In the genomic region with DNA sequence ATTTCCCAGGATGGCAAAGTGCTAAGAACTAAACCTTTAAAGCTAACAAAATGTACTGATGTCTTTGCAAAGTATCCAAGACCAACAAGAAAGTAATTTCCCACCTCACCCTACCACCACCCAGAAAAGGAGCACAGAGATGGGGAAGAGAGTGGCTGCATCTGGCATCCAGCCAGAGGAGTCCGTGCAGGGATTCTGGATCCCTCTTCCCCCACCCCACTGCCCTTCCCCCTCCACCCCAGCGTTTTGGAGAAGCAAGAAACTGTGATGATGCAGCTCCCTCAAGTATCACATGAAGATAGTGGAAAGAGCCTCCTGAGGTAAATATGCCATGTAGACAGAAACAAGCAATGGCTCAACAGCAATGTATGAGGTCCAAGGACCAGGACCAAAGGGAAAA, we compare ENCODE assay signal across 22 cellular contexts.
"Had no signal": no experiment of that assay in that cellular context is flagged by ENCODE, and none has a peak within 500 bp of the region (broad histone marks: within the 10 kb centered on the region; RNA-seq: fewer than 3 reads in every experiment).

No MANE protein-coding gene starts in this region.

- H3K27me3 Mint-ChIP-seq: brain, progenitor cell of endocrine pancreas, type B pancreatic cell had no signal

- H3K4me3 ChIP-seq: adrenal gland, ascending aorta, cardiac muscle cell, ovary, spleen, testis, uterus had no signal

- H3K27me3 ChIP-seq: adrenal gland, ascending aorta, cardiac muscle cell, ovary, spleen, testis, uterus had no signal

- H3K4me1 ChIP-seq: adrenal gland, testis, uterus had no signal

- DNase-seq: activated CD4-positive, alpha-beta T cell treated with anti-CD3 and anti-CD28 coated beads for 36 hours; activated CD4-positive, CD25-positive, alpha-beta regulatory T cell; activated naive CD4-positive, alpha-beta T cell treated with anti-CD3 and anti-CD28 coated beads for 36 hours; activated naive CD8-positive, alpha-beta T cell treated with anti-CD3 and anti-CD28 coated beads for 36 hours; activated T-cell treated with anti-CD3 and anti-CD28 coated beads for 4 hours; activated T-cell treated with anti-CD3 and anti-CD28 coated beads, Interleukin-2, amount 50 U/mL, for 72 hours; foreskin fibroblast; islet precursor cell; nephron progenitor cell; ovary; spleen; stimulated activated CD4-positive, alpha-beta T cell treated with anti-CD3 and anti-CD28 coated beads, Interleukin-2, amount 100 ng/mL, for 48 hours; stimulated activated naive CD4-positive, alpha-beta T cell treated with Interleukin-2 at 50 U/mL for 16 hours; testis; uterus had no signal

- H3K4me3 Mint-ChIP-seq: activated CD4-positive, alpha-beta T cell treated with anti-CD3 and anti-CD28 coated beads for 36 hours; activated naive CD4-positive, alpha-beta T cell treated with anti-CD3 and anti-CD28 coated beads for 36 hours; activated naive CD8-positive, alpha-beta T cell treated with anti-CD3 and anti-CD28 coated beads for 36 hours; activated T-cell treated with anti-CD3 and anti-CD28 coated beads, Interleukin-2, amount 50 U/mL, for 72 hours; brain; memory B cell; nephron progenitor cell; type B pancreatic cell had no signal

- H3K36me3 ChIP-seq: adrenal gland, ascending aorta, cardiac muscle cell, ovary, spleen, uterus had no signal

- H3K36me3 Mint-ChIP-seq: activated naive CD8-positive, alpha-beta T cell treated with anti-CD3 and anti-CD28 coated beads for 36 hours; brain; type B pancreatic cell had no signal

- H3K27ac Mint-ChIP-seq: activated CD4-positive, alpha-beta T cell treated with anti-CD3 and anti-CD28 coated beads for 36 hours; activated naive CD4-positive, alpha-beta T cell treated with anti-CD3 and anti-CD28 coated beads for 36 hours; activated naive CD8-positive, alpha-beta T cell treated with anti-CD3 and anti-CD28 coated beads for 36 hours; activated T-cell treated with anti-CD3 and anti-CD28 coated beads, Interleukin-2, amount 50 U/mL, for 72 hours; brain; memory B cell; nephron progenitor cell; progenitor cell of endocrine pancreas; type B pancreatic cell had no signal

- H3K9me3 Mint-ChIP-seq: activated naive CD4-positive, alpha-beta T cell treated with anti-CD3 and anti-CD28 coated beads for 36 hours; activated naive CD8-positive, alpha-beta T cell treated with anti-CD3 and anti-CD28 coated beads for 36 hours; memory B cell; nephron progenitor cell had no signal

- H3K27ac ChIP-seq: adrenal gland, cardiac muscle cell, ovary, spleen, testis, uterus had no signal

- H3K9me3 ChIP-seq: adrenal gland, ascending aorta, ovary, spleen, testis, uterus had no signal
